8 cellular contexts compared by ENCODE assay signal in genomic region chr17:17151962-17152361, GRCh38. TPM values are rescaled to one million over a fixed set of nuclear protein-coding genes. Genes with fewer than 3 reads are reported as not detected.
DNase-seq lines count a peak whose midpoint lies in the region; ATAC-seq and TF ChIP-seq lines count a peak whose summit lies in the region.

No MANE protein-coding gene starts in this region.

- no peak for TF ChIP-seq POLR2A in heart left ventricle (IDR thresholded peaks at IDR 0.05)

- 12 to 40% (median 33%) methylated on average over 5 to 8 of the region's 8 CpGs for WGBS in heart left ventricle, 4 donors

- peaks cover 0 to 98% (median 87%) of the 10 kb centered on the region in 9 donors for H3K36me3 ChIP-seq in heart left ventricle

- peaks cover 12 to 45% (median 27%) of the 10 kb centered on the region in 12 donors for H3K4me1 ChIP-seq in heart left ventricle

- no peaks in the 10 kb centered on the region for H3K9me3 ChIP-seq in heart left ventricle

- DNase-seq in activated CD8-positive, alpha-beta memory T cell treated with anti-CD3 and anti-CD28 coated beads, Interleukin-2, amount 50 U/mL, for 48 hours: peak; percentile 58
- no peak for DNase-seq in activated CD8-positive, alpha-beta memory T cell treated with anti-CD3 and anti-CD28 coated beads for 24 hours
- peak; percentile 28 for DNase-seq in activated gamma-delta T cell treated with anti-CD3 and anti-CD28 coated beads, Interleukin-2, amount 50 U/mL, for 16 hours (ENCODE audit: low read depth)
- DNase-seq in heart left ventricle (peak; percentile 84 to 95 (median 91)), skeletal muscle cell (ENCODE audit: low read depth) (peak; percentile 74), NCI-H1417 (lab: John Stamatoyannopoulos, UW) (no peak), NCI-H2029 (lab: John Stamatoyannopoulos, UW) (no peak)

- H3K27me3 ChIP-seq in heart left ventricle: no peaks in the 10 kb centered on the region

- H3K27ac ChIP-seq in heart left ventricle: peak overlapping the region; percentile 35 to 90 (median 82)

- intact Hi-C loops in heart left ventricle (cut with DNase I): loop anchor here in 3 of 10 donors (5.0 kb wide), 3 partner anchors 40 to 85 kb away; partner anchors contain the start of gene FLCN (in 2 of the 3)

- peak; percentile 92 to 97 (median 95) for ATAC-seq in heart left ventricle
- no peak for ATAC-seq in HG03135 (IDR thresholded peaks at IDR 0.05; ENCODE audit: unreplicated experiment)

- TF ChIP-seq CTCF in heart left ventricle (IDR thresholded peaks at IDR 0.05): no peak

- H3K4me3 ChIP-seq in heart left ventricle: no peak overlapping the region
- no peak overlapping the region for H3K4me3 ChIP-seq in skeletal muscle cell (ENCODE audit: low read depth, low read length)

RNA-seq across cellular contexts. Expression of gene PLD6, which starts 54.2 kb away (rescaled TPM):
- 10 to 100 TPM in 3 of 9 donors, 1 to 10 TPM in 6; 5.1 to 11.8 (median 7.1) TPM for total RNA-seq in heart left ventricle
- 1 to 10 TPM; 3.8 to 4.7 TPM for polyA plus RNA-seq in heart left ventricle

Comparison
In these comparisons a context has a peak if more than half of its experiments do, and no peak if none do; other contexts are left out.
1. DNase-seq: peak in activated CD8-positive, alpha-beta memory T cell treated with anti-CD3 and anti-CD28 coated beads, Interleukin-2, amount 50 U/mL, for 48 hours (single experiment), activated gamma-delta T cell treated with anti-CD3 and anti-CD28 coated beads, Interleukin-2, amount 50 U/mL, for 16 hours (single experiment), heart left ventricle (5 of 5) and skeletal muscle cell (single experiment); none in activated CD8-positive, alpha-beta memory T cell treated with anti-CD3 and anti-CD28 coated beads for 24 hours (single experiment), NCI-H1417 (0 of 3) and NCI-H2029 (single experiment).